In genomic region chr5:134411228-134411545, GRCh38 we compare ENCODE assay signal across 8 cellular contexts. TPM values are rescaled to one million over a fixed set of nuclear protein-coding genes. Genes with fewer than 3 reads are reported as not detected.
DNase-seq lines count a peak whose midpoint lies in the region; ATAC-seq and TF ChIP-seq lines count a peak whose summit lies in the region.

No MANE protein-coding gene starts in this region.

- H3K4me3 ChIP-seq in GM23248 (peak overlapping the region; percentile 87), WERI-Rb-1 (ENCODE audit: low read depth, low read length) (peak overlapping the region; percentile 94), right cardiac atrium (ENCODE audit: low read length) (peak overlapping the region; percentile 81), skin epidermis (peak overlapping the region; percentile 52 to 97 (median 83))

- peak overlapping the region; percentile 80 for H3K4me2 ChIP-seq in GM23248 (ENCODE audit: unreplicated experiment)

- no peak overlapping the region for H3K27ac ChIP-seq in GM23248
- H3K27ac ChIP-seq in WERI-Rb-1, result peak overlapping the region; percentile 90
- peak overlapping the region; percentile 3 for H3K27ac ChIP-seq in right cardiac atrium (ENCODE audit: low read length)
- H3K27ac ChIP-seq in skin epidermis, result peak overlapping the region in 19 of 21 experiments; percentile 69 to 93 (median 86)

- H3F3A ChIP-seq in GM23248 (ENCODE audit: insufficient read depth), result 0 out of 2 replicates have a peak, but pooled peaks cover 3% of the 10 kb centered on the region

- H3K9me3 ChIP-seq in GM23248 (ENCODE audit: low read depth) (no peaks in the 10 kb centered on the region), WERI-Rb-1 (ENCODE audit: severe bottlenecking) (no peaks in the 10 kb centered on the region), right cardiac atrium (ENCODE audit: control insufficient read depth, low read length) (no peaks in the 10 kb centered on the region)

- H3K27me3 ChIP-seq in GM23248 (replicated peaks; ENCODE audit: insufficient read depth) (no peaks in the 10 kb centered on the region), WERI-Rb-1 (ENCODE audit: insufficient read depth, low read depth, severe bottlenecking) (no peaks in the 10 kb centered on the region), right cardiac atrium (ENCODE audit: control insufficient read depth, insufficient read depth) (no peaks in the 10 kb centered on the region)

- peak overlapping the region; percentile 80 for H3K9ac ChIP-seq in GM23248

- H3K79me2 ChIP-seq in GM23248 (ENCODE audit: insufficient read depth), result peaks cover 34% of the 10 kb centered on the region

- peaks cover 5% of the 10 kb centered on the region; the same call in 1 of the 2 replicates for H3K36me3 ChIP-seq in GM23248 (ENCODE audit: low read depth)
- peaks cover 21% of the 10 kb centered on the region for H3K36me3 ChIP-seq in WERI-Rb-1

- no peak for TF ChIP-seq CTCF in WERI-Rb-1 (IDR thresholded peaks at IDR 0.05; ENCODE audit: low read depth, low read length)

- intact Hi-C loops in right cardiac atrium (cut with DNase I), result loop anchor here in 2 of 4 donors (5.0 to 10.0 kb wide), 4 partner anchors 56 to 171 kb away; partner anchors contain the start of gene JADE2 (in 2 of the 2)

- no peaks in the 10 kb centered on the region for H3K9me2 ChIP-seq in GM23248 (ENCODE audit: insufficient read depth)

- H3K4me1 ChIP-seq in GM23248 (ENCODE audit: insufficient read depth), result peaks cover 16% of the 10 kb centered on the region; the same call in 1 of the 2 replicates
- peaks cover 2% of the 10 kb centered on the region for H3K4me1 ChIP-seq in right cardiac atrium (ENCODE audit: control insufficient read depth, insufficient read depth, low read length)

- no peaks in the 10 kb centered on the region for H4K20me1 ChIP-seq in GM23248 (ENCODE audit: insufficient read depth)

- ATAC-seq in right cardiac atrium, result no peak

- in situ Hi-C loops in GM23248 (cut with MboI), result no loop called here

- H2AFZ ChIP-seq in GM23248, result peak overlapping the region; percentile 86

- DNase-seq in GM23248 (no peak), WERI-Rb-1 (no peak), right cardiac atrium (no peak), NAMALWA (ENCODE audit: low spot score) (no peak), COR-L47 (lab: John Stamatoyannopoulos, UW) (no peak), SIG-M5 treated with dmso at 0.1 percent for 504 hours (lab: John Stamatoyannopoulos, UW; ENCODE audit: unreplicated experiment) (no peak), GOT3 (lab: John Stamatoyannopoulos, UW) (no peak)

- WGBS in GM23248 (ENCODE audit: low coverage in 1 of 2, low lambda C conversion rate in 2 of 2, missing lambda C conversion rate in 2 of 2), 2 experiments, result 16 to 19% methylated on average over 9 of the region's 9 CpGs
- WGBS in right cardiac atrium, result 8% methylated on average over 9 of the region's 9 CpGs

RNA-seq across cellular contexts. Expression of gene CDKN2AIPNL, which starts 0.5 kb away (rescaled TPM):
- total RNA-seq in GM23248 (2014; rRNA removed; shearing (Covaris generic)), result 22.1 and 26.0 TPM in 2 replicates
- 36.1 and 39.9 TPM in 2 replicates for polyA plus RNA-seq in GM23248 (2016; fragmentation: Nextera tagmentation; extraction: Ambion mirVana)
- 10 to 100 TPM; 33.5 to 42.0 (median 37.5) TPM for total RNA-seq in right cardiac atrium
- 71.3 TPM for polyA plus RNA-seq in right cardiac atrium

RNA-seq across cellular contexts. Expression of gene UBE2B, which starts 39.8 kb away (rescaled TPM):
- 15.7 and 21.7 TPM in 2 replicates for total RNA-seq in GM23248 (2014; rRNA removed; shearing (Covaris generic))
- polyA plus RNA-seq in GM23248 (2016; fragmentation: Nextera tagmentation; extraction: Ambion mirVana), result 350 and 376 TPM in 2 replicates
- total RNA-seq in right cardiac atrium, result 100 to 1,000 TPM; 153 to 216 (median 180) TPM
- polyA plus RNA-seq in right cardiac atrium, result 260 TPM

RNA-seq across cellular contexts. Expression of gene CDKL3, which starts 44.2 kb away (rescaled TPM):
- 0.65 TPM in 1 of 2 replicates, not detected in the other for total RNA-seq in GM23248 (2014; rRNA removed; shearing (Covaris generic))
- polyA plus RNA-seq in GM23248 (2016; fragmentation: Nextera tagmentation; extraction: Ambion mirVana) (3.9 and 4.1 TPM in 2 replicates), right cardiac atrium (5.9 TPM)
- 1 to 10 TPM; 6.9 to 7.5 (median 7.1) TPM for total RNA-seq in right cardiac atrium
